Comparison of ENCODE assay signal across 9 cellular contexts in genomic region chr19:17488593-17489391, GRCh38. TPM values are rescaled to one million over a fixed set of nuclear protein-coding genes. Genes with fewer than 3 reads are reported as not detected.
DNase-seq lines count a peak whose midpoint lies in the region; ATAC-seq lines count a peak whose summit lies in the region.
"Had no signal": no experiment of that assay in that cellular context is flagged by ENCODE, and none has a peak within 500 bp of the region (broad histone marks: within the 10 kb centered on the region; RNA-seq: fewer than 3 reads in every experiment).

No MANE protein-coding gene starts in this region.

- no peaks in the 10 kb centered on the region for H3K9me3 ChIP-seq in NT2/D1 (ENCODE audit: insufficient read depth, low read length)

- no peaks in the 10 kb centered on the region for H3K9me3 Mint-ChIP-seq in activated T-cell treated with anti-CD3 and anti-CD28 coated beads, Interleukin-2, amount 50 U/mL, for 72 hours
- H3K9me3 Mint-ChIP-seq: T-helper 1 cell treated with Interleukin-12 subunit alpha and Interleukin-12 subunit beta and Interleukin-4 antibody, amounts not matched to agents 30 μg/mL and 1 μg/mL, for 36 hours had no signal

- intact Hi-C loops in left cardiac atrium (cut with DNase I), result no loop called here

- peak overlapping the region; percentile 69 for H3K9ac ChIP-seq in NT2/D1 (ENCODE audit: insufficient read length, low read depth)

- H3K27ac Mint-ChIP-seq in activated T-cell treated with anti-CD3 and anti-CD28 coated beads, Interleukin-2, amount 50 U/mL, for 72 hours, result no peak overlapping the region

- H3K27me3 Mint-ChIP-seq in activated T-cell treated with anti-CD3 and anti-CD28 coated beads, Interleukin-2, amount 50 U/mL, for 72 hours (ENCODE audit: low read depth), result no peaks in the 10 kb centered on the region

- peak; percentile 54 for ATAC-seq in GM19023 (IDR thresholded peaks at IDR 0.05; ENCODE audit: unreplicated experiment)
- ATAC-seq in activated T-cell treated with anti-CD3 and anti-CD28 coated beads, Interleukin-2, amount 50 U/mL, for 72 hours (replicated peaks in 1 of 2), result peak; percentile 95 to 96
- peak; percentile 84 to 94 for ATAC-seq in left cardiac atrium
- no peak for ATAC-seq in HG02623 (IDR thresholded peaks at IDR 0.05; ENCODE audit: unreplicated experiment)
- ATAC-seq in GM19035 (IDR thresholded peaks at IDR 0.05; ENCODE audit: unreplicated experiment), result no peak

- DNase-seq in NT2/D1 (ENCODE audit: low read depth, low spot score) (peak; percentile 98), left cardiac atrium (peak; percentile 81), NOMO-1 treated with dmso at 0.1 percent for 144 hours (lab: John Stamatoyannopoulos, UW; ENCODE audit: unreplicated experiment) (no peak)
- DNase-seq in activated T-cell treated with anti-CD3 and anti-CD28 coated beads, Interleukin-2, amount 50 U/mL, for 72 hours, result peak; percentile 75 to 77
- peak; percentile 49 to 81 for DNase-seq in stimulated activated CD4-positive, alpha-beta T cell treated with anti-CD3 and anti-CD28 coated beads, Interleukin-12 subunit alpha, Interleukin-12 subunit beta, amount 100 ng/mL, for 24 hours (ENCODE audit: low read depth in 2 of 2)

- H3K4me1 Mint-ChIP-seq in activated T-cell treated with anti-CD3 and anti-CD28 coated beads, Interleukin-2, amount 50 U/mL, for 72 hours (ENCODE audit: low read depth), result peaks cover 30% of the 10 kb centered on the region

- H3K36me3 ChIP-seq in NT2/D1 (ENCODE audit: insufficient read depth, insufficient read length, low read length), result peaks cover 6% of the 10 kb centered on the region

- no peaks in the 10 kb centered on the region for H3K27me3 ChIP-seq in NT2/D1 (ENCODE audit: insufficient read depth, insufficient read length)

- H3K4me3 Mint-ChIP-seq in activated T-cell treated with anti-CD3 and anti-CD28 coated beads, Interleukin-2, amount 50 U/mL, for 72 hours, result peak overlapping the region; percentile 36 to 60
- H3K4me3 Mint-ChIP-seq: T-helper 1 cell treated with Interleukin-12 subunit alpha and Interleukin-12 subunit beta and Interleukin-4 antibody, amounts not matched to agents 30 μg/mL and 1 μg/mL, for 36 hours had no signal

- H3K36me3 Mint-ChIP-seq in activated T-cell treated with anti-CD3 and anti-CD28 coated beads, Interleukin-2, amount 50 U/mL, for 72 hours (ENCODE audit: insufficient read depth in 2 of 2), result no peaks in the 10 kb centered on the region

- H3K4me3 ChIP-seq in NT2/D1 (ENCODE audit: insufficient read length, low read depth), result peak overlapping the region; percentile 64

- H3K4me1 ChIP-seq in NT2/D1 (ENCODE audit: insufficient read depth, insufficient read length), result peaks cover 15% of the 10 kb centered on the region

RNA-seq across cellular contexts. Expression of gene SLC27A1, which starts 18.5 kb away (rescaled TPM):
- 1 to 10 TPM; 3.5 to 4.4 TPM for total RNA-seq in activated T-cell treated with anti-CD3 and anti-CD28 coated beads, Interleukin-2, amount 50 U/mL, for 72 hours
- total RNA-seq in left cardiac atrium, result 10 to 100 TPM; 33.4 to 55.1 TPM

RNA-seq across cellular contexts. Expression of gene PGLS, which starts 22.7 kb away (rescaled TPM):
- 10 to 100 TPM; 56.5 to 63.6 TPM for total RNA-seq in activated T-cell treated with anti-CD3 and anti-CD28 coated beads, Interleukin-2, amount 50 U/mL, for 72 hours
- total RNA-seq in left cardiac atrium, result 10 to 100 TPM; 28.6 to 37.3 TPM

RNA-seq across cellular contexts. Expression of gene NXNL1, which starts 28.1 kb away (rescaled TPM):
- total RNA-seq in activated T-cell treated with anti-CD3 and anti-CD28 coated beads, Interleukin-2, amount 50 U/mL, for 72 hours, result not detected
- under 1 TPM in 1 of 2 donors, not detected in 1; 0.56 TPM for total RNA-seq in left cardiac atrium

RNA-seq across cellular contexts. Expression of gene TMEM221, which starts 40.3 kb away (rescaled TPM):
- total RNA-seq in activated T-cell treated with anti-CD3 and anti-CD28 coated beads, Interleukin-2, amount 50 U/mL, for 72 hours, result not detected
- under 1 TPM; 0.18 to 0.21 TPM for total RNA-seq in left cardiac atrium

Comparison
In these comparisons a context has a peak if more than half of its experiments do, and no peak if none do; other contexts are left out.
1. ATAC-seq: peak in GM19023 (single experiment), activated T-cell treated with anti-CD3 and anti-CD28 coated beads, Interleukin-2, amount 50 U/mL, for 72 hours (2 of 2) and left cardiac atrium (2 of 2); none in HG02623 (single experiment) and GM19035 (single experiment).
2. RNA of gene SLC27A1, which starts 18.5 kb away (total RNA-seq): 33.4 to 55.1 TPM in left cardiac atrium; 3.5 to 4.4 TPM in activated T-cell treated with anti-CD3 and anti-CD28 coated beads, Interleukin-2, amount 50 U/mL, for 72 hours; every median in the first group is over 4 times any median in the second.